In genomic region chr18:62878305-62878704, GRCh38 we compare ENCODE assay signal across 15 cellular contexts.
DNase-seq lines count a peak whose midpoint lies in the region; ATAC-seq and TF ChIP-seq lines count a peak whose summit lies in the region.
"Had no signal": no experiment of that assay in that cellular context is flagged by ENCODE, and none has a peak within 500 bp of the region (broad histone marks: within the 10 kb centered on the region; RNA-seq: fewer than 3 reads in every experiment).

No MANE protein-coding gene starts in this region.

- peak overlapping the region; percentile 35 for H3K27ac ChIP-seq in layer of hippocampus (ENCODE audit: low read depth, low read length)
- H3K27ac ChIP-seq: lower lobe of right lung, ovary had no signal

- no peaks in the 10 kb centered on the region for H3K27me3 Mint-ChIP-seq in chondrocyte (ENCODE audit: low read depth)
- H3K27me3 Mint-ChIP-seq in activated T-helper 2 cell treated with anti-CD3 and anti-CD28 coated beads, Interferon-gamma antibody, Interleukin-2, Interleukin-4, amounts not matched to agents 10 μg/mL and 5 μg/mL and 100 μg/mL, durations not matched to agents 14 hours and 24 hours and 36 hours (ENCODE audit: low read depth), result no peaks in the 10 kb centered on the region

- DNase-seq in Right ventricle myocardium superior, result no peak
- no peak for DNase-seq in cardiac septum (ENCODE audit: low spot score)
- no peak for DNase-seq in chondrocyte (ENCODE audit: low spot score)
- DNase-seq in HT-29 (ENCODE audit: low spot score), result no peak
- no peak for DNase-seq in NCI-H748 (lab: John Stamatoyannopoulos, UW; ENCODE audit: unreplicated experiment)
- no peak for DNase-seq in activated T-helper 2 cell treated with anti-CD3 and anti-CD28 coated beads, Interferon-gamma antibody, Interleukin-2, Interleukin-4, amounts not matched to agents 10 μg/mL and 5 μg/mL and 100 μg/mL, durations not matched to agents 14 hours and 24 hours and 36 hours (ENCODE audit: low spot score)
- DNase-seq: activated naive CD4-positive, alpha-beta T cell treated with Interleukin-2 at 50 U/mL for 16 hours; DMS 273 treated with DMSO at 0.1 percent for 48 hours; heart right ventricle; KG1; lower lobe of right lung; ovary; tibial artery had no signal

- intact Hi-C loops in Right ventricle myocardium superior (cut with DNase I), result no loop called here
- intact Hi-C loops in cardiac septum (cut with DNase I), result loop anchor here (5.0 kb wide), 1 partner anchor 161 kb away; the partner anchor contains the start of gene PHLPP1
- intact Hi-C loops in activated T-helper 2 cell treated with anti-CD3 and anti-CD28 coated beads, Interferon-gamma antibody, Interleukin-2, Interleukin-4, amounts not matched to agents 10 μg/mL and 5 μg/mL and 100 μg/mL, durations not matched to agents 14 hours and 24 hours and 36 hours (cut with micrococcal nuclease), result no loop called here

- no peak overlapping the region for H3K4me3 Mint-ChIP-seq in chondrocyte (ENCODE audit: unreplicated experiment)
- H3K4me3 Mint-ChIP-seq in activated T-helper 2 cell treated with anti-CD3 and anti-CD28 coated beads, Interferon-gamma antibody, Interleukin-2, Interleukin-4, amounts not matched to agents 10 μg/mL and 5 μg/mL and 100 μg/mL, durations not matched to agents 14 hours and 24 hours and 36 hours (ENCODE audit: low read depth), result no peak overlapping the region

- H3K36me3 Mint-ChIP-seq in chondrocyte (ENCODE audit: low read depth), result no peaks in the 10 kb centered on the region
- H3K36me3 Mint-ChIP-seq in activated T-helper 2 cell treated with anti-CD3 and anti-CD28 coated beads, Interferon-gamma antibody, Interleukin-2, Interleukin-4, amounts not matched to agents 10 μg/mL and 5 μg/mL and 100 μg/mL, durations not matched to agents 14 hours and 24 hours and 36 hours (ENCODE audit: low read depth), result peaks cover 12% of the 10 kb centered on the region

- ATAC-seq in Right ventricle myocardium superior (ENCODE audit: poor library complexity) (peak; percentile 51), GM21423 (IDR thresholded peaks at IDR 0.05; ENCODE audit: unreplicated experiment) (no peak)
- ATAC-seq: lower lobe of right lung had no signal

- peaks cover 49% of the 10 kb centered on the region for H3K4me1 Mint-ChIP-seq in chondrocyte (ENCODE audit: low read depth)
- H3K4me1 Mint-ChIP-seq in activated T-helper 2 cell treated with anti-CD3 and anti-CD28 coated beads, Interferon-gamma antibody, Interleukin-2, Interleukin-4, amounts not matched to agents 10 μg/mL and 5 μg/mL and 100 μg/mL, durations not matched to agents 14 hours and 24 hours and 36 hours (ENCODE audit: low read depth), result peaks cover 34% of the 10 kb centered on the region

- H3K27ac Mint-ChIP-seq in chondrocyte (ENCODE audit: unreplicated experiment), result peak overlapping the region; percentile 85
- H3K27ac Mint-ChIP-seq in activated T-helper 2 cell treated with anti-CD3 and anti-CD28 coated beads, Interferon-gamma antibody, Interleukin-2, Interleukin-4, amounts not matched to agents 10 μg/mL and 5 μg/mL and 100 μg/mL, durations not matched to agents 14 hours and 24 hours and 36 hours, result no peak overlapping the region

- H3K9me3 Mint-ChIP-seq in chondrocyte (ENCODE audit: low read depth), result peaks cover 2% of the 10 kb centered on the region
- no peaks in the 10 kb centered on the region for H3K9me3 Mint-ChIP-seq in activated T-helper 2 cell treated with anti-CD3 and anti-CD28 coated beads, Interferon-gamma antibody, Interleukin-2, Interleukin-4, amounts not matched to agents 10 μg/mL and 5 μg/mL and 100 μg/mL, durations not matched to agents 14 hours and 24 hours and 36 hours

- no peak for TF ChIP-seq CTCF in chondrocyte (IDR thresholded peaks at IDR 0.05)

- H3K27me3 ChIP-seq in layer of hippocampus (ENCODE audit: control insufficient read depth, insufficient read depth, low read length), result no peaks in the 10 kb centered on the region
- H3K27me3 ChIP-seq: heart right ventricle, ovary, tibial artery had no signal
